Comparison of ENCODE assay signal across 18 cellular contexts in genomic region chr22:41575533-41575932, GRCh38. TPM values are rescaled to one million over a fixed set of nuclear protein-coding genes. Genes with fewer than 3 reads are reported as not detected.
A peak's percentile ranks its signal among the peaks of the same experiment; 100 is the strongest.
DNase-seq lines count a peak whose midpoint lies in the region; ATAC-seq and TF ChIP-seq lines count a peak whose summit lies in the region.
"Had no signal": no experiment of that assay in that cellular context is flagged by ENCODE, and none has a peak within 500 bp of the region (broad histone marks: within the 10 kb centered on the region; RNA-seq: fewer than 3 reads in every experiment).

No MANE protein-coding gene starts in this region.

- DNase-seq in ascending aorta (ENCODE audit: low spot score in 2 of 2) = no peak
- no peak for DNase-seq in esophagus muscularis mucosa (ENCODE audit: extremely low spot score)
- no peak for DNase-seq in neural crest cell (ENCODE audit: low read depth, low spot score)
- no peak for DNase-seq in thoracic aorta (ENCODE audit: low spot score)
- DNase-seq in activated CD8-positive, alpha-beta memory T cell treated with anti-CD3 and anti-CD28 coated beads, Interleukin-2, amount 50 U/mL, for 48 hours = no peak
- no peak for DNase-seq in NCI-H1930 (lab: John Stamatoyannopoulos, UW)
- no peak for DNase-seq in foreskin melanocyte
- DNase-seq: Caco-2; CD4-positive, CD25-positive, alpha-beta regulatory T cell; DMS153; KG1; NCI-H1092; NCI-H146; NCI-H2227 treated with DMSO at 0.1 percent for 48 hours; NCI-H524; SHP77 treated with DMSO at 0.1 percent for 48 hours had no signal

- no peak overlapping the region for H3K27ac Mint-ChIP-seq in neural crest cell (ENCODE audit: unreplicated experiment)
- H3K27ac Mint-ChIP-seq: B cell; CD4-positive, CD25-positive, alpha-beta regulatory T cell had no signal

- H3K27me3 ChIP-seq in ascending aorta = no peaks in the 10 kb centered on the region
- H3K27me3 ChIP-seq in esophagus muscularis mucosa = no peaks in the 10 kb centered on the region
- H3K27me3 ChIP-seq in thoracic aorta (replicated peaks; ENCODE audit: insufficient read depth) = no peaks in the 10 kb centered on the region
- H3K27me3 ChIP-seq: Peyer's patch had no signal

- no peaks in the 10 kb centered on the region for H3K9me3 Mint-ChIP-seq in neural crest cell

- TF ChIP-seq CTCF in ascending aorta (IDR thresholded peaks at IDR 0.05) = no peak
- TF ChIP-seq CTCF in esophagus muscularis mucosa (IDR thresholded peaks at IDR 0.05) = no peak
- no peak for TF ChIP-seq CTCF in neural crest cell (conservative IDR thresholded peaks at IDR 0.05)
- TF ChIP-seq CTCF in thoracic aorta (IDR thresholded peaks at IDR 0.05) = no peak

- H3K9me3 ChIP-seq in ascending aorta = no peaks in the 10 kb centered on the region
- H3K9me3 ChIP-seq in esophagus muscularis mucosa = no peaks in the 10 kb centered on the region
- H3K9me3 ChIP-seq in thoracic aorta = no peaks in the 10 kb centered on the region
- H3K9me3 ChIP-seq: Caco-2, Peyer's patch had no signal

- no peaks in the 10 kb centered on the region for H3K27me3 Mint-ChIP-seq in neural crest cell (ENCODE audit: low read depth)
- H3K27me3 Mint-ChIP-seq: B cell; CD4-positive, CD25-positive, alpha-beta regulatory T cell had no signal

- intact Hi-C loops in ascending aorta (cut with DNase I) (no loop called here), esophagus muscularis mucosa (cut with DNase I) (no loop called here)

- H3K36me3 Mint-ChIP-seq in neural crest cell (ENCODE audit: low read depth) = peaks cover 3% of the 10 kb centered on the region

- H3K4me3 ChIP-seq in ascending aorta (no peak overlapping the region), esophagus muscularis mucosa (no peak overlapping the region), thoracic aorta (no peak overlapping the region)
- H3K4me3 ChIP-seq: Peyer's patch had no signal

- WGBS in esophagus muscularis mucosa = 90% methylated on average over 8 of the region's 15 CpGs

- H3K4me1 Mint-ChIP-seq in neural crest cell = peaks cover 3% of the 10 kb centered on the region
- H3K4me1 Mint-ChIP-seq: B cell; CD4-positive, CD25-positive, alpha-beta regulatory T cell had no signal

- peaks cover 47 to 74% of the 10 kb centered on the region in 2 donors for H3K36me3 ChIP-seq in ascending aorta
- peaks cover 0 to 65% (median 52%) of the 10 kb centered on the region in 4 donors for H3K36me3 ChIP-seq in esophagus muscularis mucosa
- H3K36me3 ChIP-seq in thoracic aorta = peaks cover 40% of the 10 kb centered on the region

- TF ChIP-seq POLR2A in esophagus muscularis mucosa (IDR thresholded peaks at IDR 0.05; ENCODE audit: low read depth) = no peak

- no peak for TF ChIP-seq EP300 in esophagus muscularis mucosa (IDR thresholded peaks at IDR 0.05)

- ATAC-seq in thoracic aorta (ENCODE audit: insufficient number of reproducible peaks, low FRiP score, low read depth) = no peak

- peak overlapping the region; percentile 19 for H3K4me3 Mint-ChIP-seq in neural crest cell
- H3K4me3 Mint-ChIP-seq: B cell; CD4-positive, CD25-positive, alpha-beta regulatory T cell had no signal

- H3K27ac ChIP-seq in ascending aorta (peak overlapping the region; percentile 72 to 75), esophagus muscularis mucosa (replicated peaks in 1 of 4) (peak overlapping the region; percentile 30 to 67 (median 58)), thoracic aorta (peak overlapping the region; percentile 61 to 64)
- H3K27ac ChIP-seq: Peyer's patch had no signal

- H3K4me1 ChIP-seq in ascending aorta (no peaks in the 10 kb centered on the region), esophagus muscularis mucosa (peaks cover 13 to 20% (median 16%) of the 10 kb centered on the region in 4 donors), thoracic aorta (ENCODE audit: control insufficient read depth in 1 of 2, low read depth in 2 of 2) (peaks cover 0 to 11% of the 10 kb centered on the region in 2 donors)
- H3K4me1 ChIP-seq: Caco-2, Peyer's patch had no signal

RNA-seq across cellular contexts. Expression of gene PMM1, which starts 14.1 kb away (rescaled TPM):
- total RNA-seq in ascending aorta (12.5 TPM), esophagus muscularis mucosa (10 to 100 TPM; 37.4 to 54.2 (median 39.3) TPM), neural crest cell (28.0 and 30.8 TPM in 2 replicates), thoracic aorta (10 to 100 TPM; 24.9 to 25.3 TPM)

RNA-seq across cellular contexts. Expression of gene CSDC2, which starts 14.7 kb away (rescaled TPM):
- total RNA-seq in ascending aorta (119 TPM), esophagus muscularis mucosa (10 to 100 TPM in 1 of 4 donors, 1 to 10 TPM in 3; 2.9 to 12.4 (median 7.1) TPM), neural crest cell (0.75 and 0.98 TPM in 2 replicates), thoracic aorta (100 to 1,000 TPM in 1 of 2 donors, 10 to 100 TPM in 1; 73.2 to 112 TPM)
- total RNA-seq: B cell; CD4-positive, CD25-positive, alpha-beta regulatory T cell had no signal

RNA-seq across cellular contexts. Expression of gene POLR3H, which starts 31.3 kb away (rescaled TPM):
- total RNA-seq in ascending aorta = 34.7 TPM
- 10 to 100 TPM; 20.9 to 28.2 (median 23.0) TPM for total RNA-seq in esophagus muscularis mucosa
- 54.0 and 55.5 TPM in 2 replicates for total RNA-seq in neural crest cell
- 10 to 100 TPM; 17.6 to 38.1 TPM for total RNA-seq in thoracic aorta

RNA-seq across cellular contexts. Expression of gene DESI1, which starts 45.3 kb away (rescaled TPM):
- total RNA-seq in ascending aorta = 28.4 TPM
- total RNA-seq in esophagus muscularis mucosa = 10 to 100 TPM; 18.6 to 76.5 (median 33.7) TPM
- 38.0 and 40.0 TPM in 2 replicates for total RNA-seq in neural crest cell
- total RNA-seq in thoracic aorta = 10 to 100 TPM; 21.9 to 22.9 TPM

RNA-seq across cellular contexts. Expression of gene XRCC6, which starts 45.6 kb away (rescaled TPM):
- total RNA-seq in ascending aorta = 89.7 TPM
- total RNA-seq in esophagus muscularis mucosa = 100 to 1,000 TPM; 181 to 255 (median 233) TPM
- total RNA-seq in neural crest cell = 427 TPM in 2 replicates
- 100 to 1,000 TPM; 126 to 131 TPM for total RNA-seq in thoracic aorta
